Comparison of ENCODE assay signal across 9 cellular contexts in genomic region chr10:105797234-105797890, GRCh38.
A peak's percentile ranks its signal among the peaks of the same experiment; 100 is the strongest.
DNase-seq lines count a peak whose midpoint lies in the region; ATAC-seq and TF ChIP-seq lines count a peak whose summit lies in the region.
"Had no signal": no experiment of that assay in that cellular context is flagged by ENCODE, and none has a peak within 500 bp of the region (broad histone marks: within the 10 kb centered on the region; RNA-seq: fewer than 3 reads in every experiment).

No MANE protein-coding gene starts in this region.

- H3K27ac ChIP-seq in GM23338 (ENCODE audit: low read depth) (no peak overlapping the region), osteoblast (ENCODE audit: low read depth, low read length) (no peak overlapping the region)

- H3K9me2 ChIP-seq in GM23338 (ENCODE audit: insufficient read depth), result no peaks in the 10 kb centered on the region

- H3K4me3 Mint-ChIP-seq in GM23338, result no peak overlapping the region
- no peak overlapping the region for H3K4me3 Mint-ChIP-seq in activated CD4-positive, alpha-beta memory T cell treated with anti-CD3 and anti-CD28 coated beads for 36 hours
- H3K4me3 Mint-ChIP-seq in stimulated activated effector memory CD8-positive, alpha-beta T cell treated with anti-CD3 and anti-CD28 coated beads, Interleukin-12 subunit alpha, Interleukin-12 subunit beta, amount 100 ng/mL, for 72 hours, result no peak overlapping the region
- H3K4me3 Mint-ChIP-seq: IgD-negative memory B cell had no signal

- H3K4me1 ChIP-seq in GM23338 (ENCODE audit: insufficient read depth), result no peaks in the 10 kb centered on the region
- H3K4me1 ChIP-seq in osteoblast (ENCODE audit: insufficient read depth, low read length), result no peaks in the 10 kb centered on the region

- H3K4me3 ChIP-seq in GM23338, result no peak overlapping the region
- H3K4me3 ChIP-seq in epithelial cell of esophagus (ENCODE audit: low read length), result no peak overlapping the region
- H3K4me3 ChIP-seq in osteoblast (ENCODE audit: insufficient read depth, low read length), result no peak overlapping the region

- no peak overlapping the region for H2AFZ ChIP-seq in GM23338
- H2AFZ ChIP-seq in osteoblast (ENCODE audit: low read length), result no peak overlapping the region

- POLR2A ChIA-PET in activated CD4-positive, alpha-beta memory T cell treated with anti-CD3 and anti-CD28 coated beads for 36 hours (lab: Charles Lee), result no interaction called here

- no peaks in the 10 kb centered on the region for H3F3A ChIP-seq in GM23338 (replicated peaks; ENCODE audit: low read depth)

- no peaks in the 10 kb centered on the region for H3K27me3 Mint-ChIP-seq in GM23338 (ENCODE audit: insufficient read depth, low read depth, poor library complexity)
- H3K27me3 Mint-ChIP-seq in activated CD4-positive, alpha-beta memory T cell treated with anti-CD3 and anti-CD28 coated beads for 36 hours, result no peaks in the 10 kb centered on the region
- H3K27me3 Mint-ChIP-seq: IgD-negative memory B cell had no signal

- H3K36me3 Mint-ChIP-seq in GM23338 (ENCODE audit: low read depth), result no peaks in the 10 kb centered on the region
- H3K36me3 Mint-ChIP-seq in activated CD4-positive, alpha-beta memory T cell treated with anti-CD3 and anti-CD28 coated beads for 36 hours, result no peaks in the 10 kb centered on the region
- no peaks in the 10 kb centered on the region for H3K36me3 Mint-ChIP-seq in stimulated activated effector memory CD8-positive, alpha-beta T cell treated with anti-CD3 and anti-CD28 coated beads, Interleukin-12 subunit alpha, Interleukin-12 subunit beta, amount 100 ng/mL, for 72 hours
- H3K36me3 Mint-ChIP-seq: IgD-negative memory B cell had no signal

- H3K36me3 ChIP-seq in GM23338 (ENCODE audit: insufficient read depth), result no peaks in the 10 kb centered on the region
- no peaks in the 10 kb centered on the region for H3K36me3 ChIP-seq in osteoblast (ENCODE audit: insufficient read depth, low read length)

- CTCF ChIA-PET in activated CD4-positive, alpha-beta memory T cell treated with anti-CD3 and anti-CD28 coated beads for 36 hours (lab: Charles Lee), result no interaction called here

- peak; percentile 65 for ATAC-seq in GM23338
- no peak for ATAC-seq in stimulated activated effector memory CD8-positive, alpha-beta T cell treated with anti-CD3 and anti-CD28 coated beads, Interleukin-12 subunit alpha, Interleukin-12 subunit beta, amount 100 ng/mL, for 72 hours

- no peaks in the 10 kb centered on the region for H3K9me3 ChIP-seq in osteoblast (ENCODE audit: low read depth, low read length)

- no peaks in the 10 kb centered on the region for H4K20me1 ChIP-seq in GM23338 (replicated peaks; ENCODE audit: insufficient read depth)
- H4K20me1 ChIP-seq in osteoblast (ENCODE audit: insufficient read depth, low read length), result no peaks in the 10 kb centered on the region

- H3K9me3 Mint-ChIP-seq in GM23338, result no peaks in the 10 kb centered on the region; the same call in 2 of the 3 replicates
- no peaks in the 10 kb centered on the region for H3K9me3 Mint-ChIP-seq in activated CD4-positive, alpha-beta memory T cell treated with anti-CD3 and anti-CD28 coated beads for 36 hours
- H3K9me3 Mint-ChIP-seq in stimulated activated effector memory CD8-positive, alpha-beta T cell treated with anti-CD3 and anti-CD28 coated beads, Interleukin-12 subunit alpha, Interleukin-12 subunit beta, amount 100 ng/mL, for 72 hours, result peaks cover 5% of the 10 kb centered on the region

- H3K4me1 Mint-ChIP-seq in GM23338, result no peaks in the 10 kb centered on the region
- H3K4me1 Mint-ChIP-seq in activated CD4-positive, alpha-beta memory T cell treated with anti-CD3 and anti-CD28 coated beads for 36 hours (ENCODE audit: low read depth), result no peaks in the 10 kb centered on the region
- no peaks in the 10 kb centered on the region for H3K4me1 Mint-ChIP-seq in stimulated activated effector memory CD8-positive, alpha-beta T cell treated with anti-CD3 and anti-CD28 coated beads, Interleukin-12 subunit alpha, Interleukin-12 subunit beta, amount 100 ng/mL, for 72 hours
- H3K4me1 Mint-ChIP-seq: IgD-negative memory B cell had no signal

- no peaks in the 10 kb centered on the region for H3K27me3 ChIP-seq in GM23338 (ENCODE audit: insufficient read depth)
- H3K27me3 ChIP-seq in osteoblast (ENCODE audit: insufficient read depth, low read length), result no peaks in the 10 kb centered on the region

- DNase-seq in EH (ENCODE audit: low read depth), result peak; percentile 16
- peak; percentile 69 for DNase-seq in GM23338 (ENCODE audit: low spot score)
- peak; percentile 62 for DNase-seq in NCI-H460 (ENCODE audit: extremely low read depth, low read depth)
- DNase-seq in epithelial cell of esophagus (ENCODE audit: low read depth), result peak; percentile 69
- DNase-seq in osteoblast (ENCODE audit: insufficient read length, low spot score, missing footprints), result no peak
- DNase-seq in effector CD4-positive, alpha-beta T cell, result no peak
- DNase-seq in activated CD4-positive, alpha-beta memory T cell treated with anti-CD3 and anti-CD28 coated beads for 36 hours, result no peak
- DNase-seq in stimulated activated effector memory CD8-positive, alpha-beta T cell treated with anti-CD3 and anti-CD28 coated beads, Interleukin-12 subunit alpha, Interleukin-12 subunit beta, amount 100 ng/mL, for 72 hours (ENCODE audit: low spot score in 2 of 2), result no peak

- H3K4me2 ChIP-seq in GM23338 (no peak overlapping the region), osteoblast (ENCODE audit: insufficient read depth, low read length) (no peak overlapping the region)

- intact Hi-C loops in activated CD4-positive, alpha-beta memory T cell treated with anti-CD3 and anti-CD28 coated beads for 36 hours (cut with micrococcal nuclease), result loop anchor here (5.0 kb wide), 1 partner anchor 380 kb away; no protein-coding TSS in a partner anchor

- H3K27ac Mint-ChIP-seq in GM23338, result no peak overlapping the region
- no peak overlapping the region for H3K27ac Mint-ChIP-seq in activated CD4-positive, alpha-beta memory T cell treated with anti-CD3 and anti-CD28 coated beads for 36 hours
- H3K27ac Mint-ChIP-seq in stimulated activated effector memory CD8-positive, alpha-beta T cell treated with anti-CD3 and anti-CD28 coated beads, Interleukin-12 subunit alpha, Interleukin-12 subunit beta, amount 100 ng/mL, for 72 hours, result no peak overlapping the region
- H3K27ac Mint-ChIP-seq: IgD-negative memory B cell had no signal

- TF ChIP-seq CTCF in GM23338 (conservative IDR thresholded peaks at IDR 0.05; ENCODE audit: low read depth in 2 of 2) (peak; percentile 67 to 71), epithelial cell of esophagus (IDR thresholded peaks at IDR 0.05; ENCODE audit: insufficient read depth, low read depth, low read length, missing control alignments) (peak; percentile 58), osteoblast (IDR thresholded peaks at IDR 0.05; ENCODE audit: extremely low read depth, low read depth, low read length) (peak; percentile 18)

- H3K79me2 ChIP-seq in GM23338 (replicated peaks; ENCODE audit: insufficient read depth), result no peaks in the 10 kb centered on the region
- H3K79me2 ChIP-seq in osteoblast (ENCODE audit: insufficient read depth, low read length), result no peaks in the 10 kb centered on the region

TF ChIP-seq in GM23338, 12 proteins besides CTCF, POLR2A, EP300 and RAD21 (continues in another document):
- no peak for TF ChIP-seq POLR2AphosphoS5 (IDR thresholded peaks at IDR 0.05; ENCODE audit: low read depth)
- no peak for TF ChIP-seq EZH2 (IDR thresholded peaks at IDR 0.05; ENCODE audit: low read depth, unreplicated experiment)

Comparison
In these comparisons a context has a peak if more than half of its experiments do, and no peak if none do; other contexts are left out.
1. DNase-seq: peak in EH (single experiment), GM23338 (single experiment), NCI-H460 (single experiment) and epithelial cell of esophagus (single experiment); none in osteoblast (single experiment), effector CD4-positive, alpha-beta T cell (single experiment), activated CD4-positive, alpha-beta memory T cell treated with anti-CD3 and anti-CD28 coated beads for 36 hours (single experiment) and stimulated activated effector memory CD8-positive, alpha-beta T cell treated with anti-CD3 and anti-CD28 coated beads, Interleukin-12 subunit alpha, Interleukin-12 subunit beta, amount 100 ng/mL, for 72 hours (0 of 2).
2. CTCF ChIP-seq: peak in every context shown above with its lines; median percentile 69 in GM23338; 58 in epithelial cell of esophagus; 18 in osteoblast.